ENCODE assay signal across 8 cellular contexts in the genomic region with DNA sequence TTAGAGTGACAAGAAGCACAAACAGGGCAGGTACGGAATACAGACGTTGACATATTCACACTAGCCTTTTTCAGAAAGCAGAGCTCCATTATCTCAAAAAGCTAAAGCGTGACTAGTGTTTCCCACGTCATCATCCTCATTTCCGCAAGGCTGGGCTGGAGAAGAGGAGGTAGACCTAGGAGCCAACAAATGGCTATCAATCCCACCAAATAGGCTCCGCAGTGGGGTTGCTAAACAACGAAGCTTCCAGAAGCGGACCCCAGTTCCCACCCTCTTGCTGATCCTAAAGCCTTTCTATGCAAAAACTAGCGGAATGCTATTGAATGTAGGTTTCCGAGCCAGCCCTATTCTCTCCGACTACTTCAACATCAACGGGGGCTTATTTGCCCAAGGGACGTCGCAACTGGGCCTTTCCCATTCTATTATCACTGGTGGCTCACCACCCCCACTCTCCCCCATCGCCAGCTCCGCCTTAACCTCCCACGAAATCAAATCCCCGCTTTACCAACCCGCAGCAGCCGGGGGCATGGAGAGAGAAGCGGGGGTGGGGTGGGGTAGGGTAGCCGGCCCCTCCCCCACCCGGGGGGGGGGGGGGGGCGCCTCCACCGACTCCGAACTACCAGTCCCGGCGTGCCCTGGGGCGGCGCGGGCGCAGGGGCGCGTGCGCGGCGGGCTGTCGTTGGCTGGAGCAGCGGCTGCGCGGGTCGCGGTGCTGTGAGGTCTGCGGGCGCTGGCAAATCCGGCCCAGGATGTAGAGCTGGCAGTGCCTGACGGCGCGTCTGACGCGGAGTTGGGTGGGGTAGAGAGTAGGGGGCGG. TPM values are rescaled to one million over a fixed set of nuclear protein-coding genes. Genes with fewer than 3 reads are reported as not detected.
DNase-seq lines count a peak whose midpoint lies in the region; ATAC-seq lines count a peak whose summit lies in the region.

A gene with protein sequence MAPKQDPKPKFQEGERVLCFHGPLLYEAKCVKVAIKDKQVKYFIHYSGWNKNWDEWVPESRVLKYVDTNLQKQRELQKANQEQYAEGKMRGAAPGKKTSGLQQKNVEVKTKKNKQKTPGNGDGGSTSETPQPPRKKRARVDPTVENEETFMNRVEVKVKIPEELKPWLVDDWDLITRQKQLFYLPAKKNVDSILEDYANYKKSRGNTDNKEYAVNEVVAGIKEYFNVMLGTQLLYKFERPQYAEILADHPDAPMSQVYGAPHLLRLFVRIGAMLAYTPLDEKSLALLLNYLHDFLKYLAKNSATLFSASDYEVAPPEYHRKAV (plus strand): TSS at position 736 of the 817 bp plus-strand sequence. CDS start 128 bp downstream, outside the sequence.

- ATAC-seq in GM19372 (IDR thresholded peaks at IDR 0.05; ENCODE audit: low read depth, unreplicated experiment) (peak; percentile 84), HG03521 (IDR thresholded peaks at IDR 0.05; ENCODE audit: unreplicated experiment) (peak; percentile 85)

- peaks cover 31% of the 10 kb centered on the region for H3K4me1 Mint-ChIP-seq in activated CD4-positive, alpha-beta T cell treated with anti-CD3 and anti-CD28 coated beads, Interleukin-2, amount 10 ng/mL, durations not matched to agents 24 days and 14 days

- no peaks in the 10 kb centered on the region for H3K9me3 Mint-ChIP-seq in activated CD4-positive, alpha-beta T cell treated with anti-CD3 and anti-CD28 coated beads, Interleukin-2, amount 10 ng/mL, durations not matched to agents 24 days and 14 days

- peak within 1 kb of the TSS; percentile 100 for H3K27ac Mint-ChIP-seq in activated CD4-positive, alpha-beta T cell treated with anti-CD3 and anti-CD28 coated beads, Interleukin-2, amount 10 ng/mL, durations not matched to agents 24 days and 14 days

- H3K36me3 Mint-ChIP-seq in activated CD4-positive, alpha-beta T cell treated with anti-CD3 and anti-CD28 coated beads, Interleukin-2, amount 10 ng/mL, durations not matched to agents 24 days and 14 days (ENCODE audit: low read depth), result peaks cover 19% of the 10 kb centered on the region

- peak; percentile 84 to 90 for DNase-seq in AML-193 (lab: John Stamatoyannopoulos, UW)
- peak; percentile 85 for DNase-seq in NCI-H526 treated with DMSO at 0.1 percent for 48 hours (lab: John Stamatoyannopoulos, UW)
- peak; percentile 99 for DNase-seq in activated CD4-positive, alpha-beta T cell treated with anti-CD3 and anti-CD28 coated beads, Interleukin-2, amount 10 ng/mL, durations not matched to agents 24 days and 14 days
- DNase-seq in kidney tubule cell (ENCODE audit: low spot score), result peak; percentile 96
- peak; percentile 91 to 94 for DNase-seq in stimulated activated CD4-positive, alpha-beta T cell treated with anti-CD3 and anti-CD28 coated beads, Interleukin-15, amount 100 ng/mL, for 48 hours (ENCODE audit: low read depth in 2 of 2)

- peak within 1 kb of the TSS; percentile 96 for H3K4me3 Mint-ChIP-seq in activated CD4-positive, alpha-beta T cell treated with anti-CD3 and anti-CD28 coated beads, Interleukin-2, amount 10 ng/mL, durations not matched to agents 24 days and 14 days

- H3K27me3 Mint-ChIP-seq in activated CD4-positive, alpha-beta T cell treated with anti-CD3 and anti-CD28 coated beads, Interleukin-2, amount 10 ng/mL, durations not matched to agents 24 days and 14 days, result no peaks in the 10 kb centered on the region

- intact Hi-C loops in activated CD4-positive, alpha-beta T cell treated with anti-CD3 and anti-CD28 coated beads, Interleukin-2, amount 10 ng/mL, durations not matched to agents 24 days and 14 days (cut with micrococcal nuclease), result loop anchor here (5.0 to 10.0 kb wide), 3 partner anchors 115 to 1102 kb away; a partner anchor contains a TSS

- H3K27ac ChIP-seq in cingulate gyrus (ENCODE audit: low read depth, low read length), result peak within 1 kb of the TSS; percentile 97

RNA-seq across cellular contexts. Expression of the gene that starts here (rescaled TPM):
- 280 and 289 TPM in 2 replicates for total RNA-seq in activated CD4-positive, alpha-beta T cell treated with anti-CD3 and anti-CD28 coated beads, Interleukin-2, amount 10 ng/mL, durations not matched to agents 24 days and 14 days

Comparison
In these comparisons a context has a peak if more than half of its experiments do, and no peak if none do; other contexts are left out.
1. Peak in every context shown above with its lines: DNase-seq, ATAC-seq and H3K27ac ChIP-seq.